ENCODE assay signal across 13 cellular contexts in genomic region chr17:7448461-7448860, GRCh38.
DNase-seq lines count a peak whose midpoint lies in the region; TF ChIP-seq lines count a peak whose summit lies in the region.
"Had no signal": no experiment of that assay in that cellular context is flagged by ENCODE, and none has a peak within 500 bp of the region (broad histone marks: within the 10 kb centered on the region; RNA-seq: fewer than 3 reads in every experiment).

No MANE protein-coding gene starts in this region.

- peak; percentile 87 for DNase-seq in NCI-H82 (lab: John Stamatoyannopoulos, UW)
- peak; percentile 74 for DNase-seq in WERI-Rb-1
- no peak for DNase-seq in nephron progenitor cell
- no peak for DNase-seq in foreskin melanocyte
- no peak for DNase-seq in amniotic stem cell (lab: John Stamatoyannopoulos, UW)
- DNase-seq in NCI-H526 treated with DMSO at 0.1 percent for 48 hours (lab: John Stamatoyannopoulos, UW): no peak
- DNase-seq: ACHN; BE2C; C1 segment of cervical spinal cord; CD4-positive, CD25-positive, alpha-beta regulatory T cell; CD8-positive, alpha-beta memory T cell; COR-L47; H9 had no signal

- no peaks in the 10 kb centered on the region for H3K9me3 ChIP-seq in WERI-Rb-1 (ENCODE audit: severe bottlenecking)
- H3K9me3 ChIP-seq: BE2C had no signal

- no peak for TF ChIP-seq CTCF in WERI-Rb-1 (IDR thresholded peaks at IDR 0.05; ENCODE audit: low read depth, low read length)
- TF ChIP-seq CTCF in nephron progenitor cell (IDR thresholded peaks at IDR 0.05): no peak

- H3K36me3 Mint-ChIP-seq in nephron progenitor cell (ENCODE audit: low read depth): peaks cover 5% of the 10 kb centered on the region

- peaks cover 38% of the 10 kb centered on the region for H3K27me3 Mint-ChIP-seq in nephron progenitor cell (ENCODE audit: low read depth, poor library complexity)

- no peaks in the 10 kb centered on the region for H3K27me3 ChIP-seq in WERI-Rb-1 (ENCODE audit: insufficient read depth, low read depth, severe bottlenecking)

- no peaks in the 10 kb centered on the region for H3K9me3 Mint-ChIP-seq in nephron progenitor cell
- H3K9me3 Mint-ChIP-seq: CD8-positive, alpha-beta memory T cell; H9 had no signal

- no peak overlapping the region for H3K4me3 ChIP-seq in WERI-Rb-1 (ENCODE audit: low read depth, low read length)

- H3K36me3 ChIP-seq in WERI-Rb-1: no peaks in the 10 kb centered on the region
- H3K36me3 ChIP-seq: BE2C had no signal

- H3K4me1 Mint-ChIP-seq in nephron progenitor cell: peaks cover 42% of the 10 kb centered on the region

- H3K27ac Mint-ChIP-seq in nephron progenitor cell: no peak overlapping the region
- H3K27ac Mint-ChIP-seq: CD4-positive, CD25-positive, alpha-beta regulatory T cell; CD8-positive, alpha-beta memory T cell; H9 had no signal

- no peak overlapping the region for H3K27ac ChIP-seq in WERI-Rb-1

- H3K4me3 Mint-ChIP-seq in nephron progenitor cell: peak overlapping the region; percentile 37
- H3K4me3 Mint-ChIP-seq: CD8-positive, alpha-beta memory T cell; H9 had no signal

Comparison
In these comparisons a context has a peak if more than half of its experiments do, and no peak if none do; other contexts are left out.
1. DNase-seq: peak in NCI-H82 (single experiment) and WERI-Rb-1 (single experiment); none in nephron progenitor cell (single experiment), foreskin melanocyte (single experiment), amniotic stem cell (single experiment) and NCI-H526 treated with DMSO at 0.1 percent for 48 hours (single experiment).